8 cellular contexts compared by ENCODE assay signal in the genomic region with DNA sequence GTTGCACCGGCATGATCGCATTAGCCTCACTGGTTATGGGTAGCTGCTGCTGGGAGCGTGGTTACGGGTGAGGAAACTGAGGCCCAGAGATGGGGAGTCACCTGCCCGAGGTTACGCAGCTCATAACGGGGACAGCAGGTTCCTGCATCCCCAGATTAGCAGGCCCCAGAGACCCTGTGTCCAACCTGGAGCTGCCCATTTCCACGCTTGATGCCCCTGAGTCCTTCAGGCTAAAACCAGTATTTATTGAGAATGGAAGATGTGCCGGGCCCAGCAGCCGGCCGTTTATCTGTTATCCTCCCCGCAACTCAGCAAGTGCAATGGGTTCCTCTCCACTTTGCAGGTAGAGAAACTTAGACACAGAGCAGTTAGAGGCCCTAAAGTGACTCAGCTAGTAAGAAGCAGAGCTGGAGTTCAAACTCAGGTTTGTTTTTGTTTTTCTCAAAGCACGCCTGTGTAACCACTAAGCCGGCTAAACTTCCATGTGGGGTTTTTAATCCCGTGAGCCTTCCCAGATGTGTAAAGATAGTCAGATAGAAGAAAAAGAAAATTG. TPM values are rescaled to one million over a fixed set of nuclear protein-coding genes. Genes with fewer than 3 reads are reported as not detected.
A peak's percentile ranks its signal among the peaks of the same experiment; 100 is the strongest.
DNase-seq lines count a peak whose midpoint lies in the region; ATAC-seq and TF ChIP-seq lines count a peak whose summit lies in the region.

No MANE protein-coding gene starts in this region.

- peaks cover 8 to 24% (median 19%) of the 10 kb centered on the region in 3 experiments; a peak in 6 of 7 replicates for H3K36me3 Mint-ChIP-seq in H9 (ENCODE audit: insufficient read depth in 1 of 3, low read depth in 3 of 3)

- peaks cover 34% of the 10 kb centered on the region; the same call in 1 of the 2 replicates for H3K79me2 ChIP-seq in H9 (ENCODE audit: insufficient read depth, low read length)

- H3K27me3 Mint-ChIP-seq in H9 (ENCODE audit: low read depth), result no peaks in the 10 kb centered on the region

- peak overlapping the region; percentile 94 to 95 for H3K4me3 Mint-ChIP-seq in H9

- peak overlapping the region; percentile 98 for H3K9ac ChIP-seq in H9 (ENCODE audit: extremely low read depth, insufficient read length, low read length)

- peak overlapping the region; percentile 81 for H3K14ac ChIP-seq in H9 (ENCODE audit: insufficient read depth, low read length)

- H3K79me1 ChIP-seq in H9 (ENCODE audit: insufficient read depth, low read depth, low read length, poor library complexity, severe bottlenecking), result peaks cover 3% of the 10 kb centered on the region

- H2AK5ac ChIP-seq in H9 (ENCODE audit: insufficient read length, low read length), result no peak overlapping the region

- H2BK120ac ChIP-seq in H9 (ENCODE audit: low read depth, low read length, poor library complexity, severe bottlenecking), result no peak overlapping the region

- no peak overlapping the region for H2BK20ac ChIP-seq in H9 (ENCODE audit: low read depth, low read length, poor library complexity, severe bottlenecking)

- H4K5ac ChIP-seq in H9 (ENCODE audit: insufficient read length, low read depth, low read length), result no peak overlapping the region

- H3K27ac Mint-ChIP-seq in H9, result peak overlapping the region; percentile 24 to 82 (median 31); a peak in 5 of 7 replicates

- H2BK12ac ChIP-seq in H9 (ENCODE audit: insufficient read length, low read depth, low read length), result no peak overlapping the region

- ATAC-seq in body of pancreas, result no peak

- peak overlapping the region; percentile 45 for H3K18ac ChIP-seq in H9 (ENCODE audit: insufficient read length, low read depth, low read length)

- H3K23ac ChIP-seq in H9 (ENCODE audit: insufficient read length, low read depth, low read length), result no peak overlapping the region

- no peak overlapping the region for H2BK15ac ChIP-seq in H9 (ENCODE audit: low read depth, low read length)

- no peak overlapping the region for H3K56ac ChIP-seq in H9 (ENCODE audit: insufficient read length, low read depth, low read length)

- H3K27me3 ChIP-seq in H9 (ENCODE audit: insufficient read depth, low read length), result no peaks in the 10 kb centered on the region
- no peaks in the 10 kb centered on the region for H3K27me3 ChIP-seq in body of pancreas
- H3K27me3 ChIP-seq in stomach, result no peaks in the 10 kb centered on the region

- TF ChIP-seq EP300 in stomach (IDR thresholded peaks at IDR 0.05), result no peak

- no peak overlapping the region for H3K4ac ChIP-seq in H9 (ENCODE audit: low read depth, low read length)

- TF ChIP-seq CTCF in H9 (conservative IDR thresholded peaks at IDR 0.05) (no peak), NB4 (IDR thresholded peaks at IDR 0.05; ENCODE audit: low read depth, low read length) (no peak), body of pancreas (IDR thresholded peaks at IDR 0.05) (no peak), stomach (IDR thresholded peaks at IDR 0.05) (no peak)

- H3K9me3 Mint-ChIP-seq in H9, result no peaks in the 10 kb centered on the region

- H3K27ac ChIP-seq in H9 (ENCODE audit: insufficient read length, low read depth, low read length) (no peak overlapping the region), body of pancreas (peak overlapping the region in 3 of 4 donors; percentile 95 to 98 (median 97)), stomach (peak overlapping the region; percentile 87 to 96 (median 95))

- H3K23me2 ChIP-seq in H9 (ENCODE audit: insufficient read length, low read depth, low read length, poor library complexity, severe bottlenecking), result peaks cover 7% of the 10 kb centered on the region

- H2AFZ ChIP-seq in H9 (ENCODE audit: low read length), result no peak overlapping the region

- no peak overlapping the region for H3T11ph ChIP-seq in H9 (ENCODE audit: low read length)

- intact Hi-C loops in body of pancreas (cut with DNase I) (loop anchor here (5.0 kb wide), 1 partner anchor 439 kb away; no protein-coding TSS in a partner anchor), stomach (cut with DNase I; ENCODE audit: low total_unique reads) (no loop called here)

- H3K9me3 ChIP-seq in H9 (ENCODE audit: control insufficient read depth, low read depth, low read length), result no peaks in the 10 kb centered on the region
- no peaks in the 10 kb centered on the region for H3K9me3 ChIP-seq in body of pancreas
- H3K9me3 ChIP-seq in stomach, result no peaks in the 10 kb centered on the region

- no peak overlapping the region for H4K8ac ChIP-seq in H9 (replicated peaks; ENCODE audit: insufficient read length, low read depth, low read length)

- no peaks in the 10 kb centered on the region for H4K20me1 ChIP-seq in H9 (ENCODE audit: control insufficient read depth, insufficient read depth, insufficient read length)

- DNase-seq in NCI-H748 (lab: John Stamatoyannopoulos, UW; ENCODE audit: unreplicated experiment), result peak; percentile 27
- DNase-seq in NCI-H748 treated with DMSO at 0.1 percent for 48 hours (lab: John Stamatoyannopoulos, UW), result no peak
- no peak for DNase-seq in H9
- peak; percentile 51 for DNase-seq in NB4 (ENCODE audit: low read depth)
- no peak for DNase-seq in body of pancreas
- peak; percentile 42 for DNase-seq in kidney glomerular epithelial cell (lab: John Stamatoyannopoulos, UW)
- DNase-seq in stomach, result no peak
- DNase-seq in cortex of kidney (lab: John Stamatoyannopoulos, UW), result no peak

- H3K4me3 ChIP-seq in NB4 (ENCODE audit: low read depth, low read length) (peak overlapping the region; percentile 84), body of pancreas (peak overlapping the region; percentile 92 to 97), stomach (peak overlapping the region; percentile 83 to 98 (median 92))

- H3K4me2 ChIP-seq in H9 (ENCODE audit: insufficient read depth, insufficient read length, low read length), result peak overlapping the region; percentile 88

- H3K4me1 Mint-ChIP-seq in H9, result peaks cover 17 to 18% of the 10 kb centered on the region in 2 experiments

- no peak overlapping the region for H2BK5ac ChIP-seq in H9 (ENCODE audit: insufficient read length, low read length)

- WGBS in H9 (ENCODE audit: extremely low coverage, insufficient read length, low lambda C conversion rate), result no CpG with 5 or more reads among the region's 15 CpGs
- 1 to 3% methylated on average over 7 to 14 of the region's 15 CpGs for WGBS in body of pancreas, 2 donors
- WGBS in stomach, 5 donors, result 0 to 2% (median 0%) methylated on average over 11 to 15 of the region's 15 CpGs

- H3K4me1 ChIP-seq in H9 (ENCODE audit: insufficient read depth, low read length) (no peaks in the 10 kb centered on the region), body of pancreas (peaks cover 14% of the 10 kb centered on the region), stomach (peaks cover 14 to 38% (median 29%) of the 10 kb centered on the region in 4 donors)

- no peak overlapping the region for H4K91ac ChIP-seq in H9 (ENCODE audit: insufficient read length, low read depth, low read length)

- no peaks in the 10 kb centered on the region for H3K36me3 ChIP-seq in body of pancreas (replicated peaks in 1 of 2; ENCODE audit: insufficient read depth in 1 of 2, low read depth in 2 of 2)
- peaks cover 0 to 5% (median 0%) of the 10 kb centered on the region in 4 donors for H3K36me3 ChIP-seq in stomach

- TF ChIP-seq POLR2A in NB4 (IDR thresholded peaks at IDR 0.05; ENCODE audit: extremely low read depth, insufficient read length) (no peak), body of pancreas (IDR thresholded peaks at IDR 0.05) (no peak), stomach (IDR thresholded peaks at IDR 0.05) (no peak)

RNA-seq across cellular contexts. Expression of a gene that starts 0.7 kb away (rescaled TPM):
- total RNA-seq in H9 (2021), result 69.1 and 73.6 TPM in 2 replicates
- 10 to 100 TPM; 16.5 to 48.8 TPM for total RNA-seq in body of pancreas
- 10 to 100 TPM; 49.8 to 69.4 (median 61.6) TPM for total RNA-seq in stomach
- 10 to 100 TPM; 61.8 to 70.6 (median 64.3) TPM for polyA plus RNA-seq in stomach

RNA-seq across cellular contexts. Expression of a gene that starts 34.8 kb away (rescaled TPM):
- total RNA-seq in H9 (2021), result not detected in 2 replicates
- total RNA-seq in body of pancreas, result not detected
- total RNA-seq in stomach, result not detected
- 1 to 10 TPM in 1 of 3 donors, not detected in 2; 1.2 TPM for polyA plus RNA-seq in stomach

Comparison
In these comparisons a context has a peak if more than half of its experiments do, and no peak if none do; other contexts are left out.
1. DNase-seq: peak in NCI-H748 (single experiment), NB4 (single experiment) and kidney glomerular epithelial cell (single experiment); none in NCI-H748 treated with DMSO at 0.1 percent for 48 hours (single experiment), H9 (single experiment), body of pancreas (0 of 4), stomach (single experiment) and cortex of kidney (single experiment).
2. Peak in every context shown above with its lines, with median percentiles within 50 percentile points of each other: H3K4me3 ChIP-seq.